1 cellular context compared by ENCODE assay signal in the genomic region with DNA sequence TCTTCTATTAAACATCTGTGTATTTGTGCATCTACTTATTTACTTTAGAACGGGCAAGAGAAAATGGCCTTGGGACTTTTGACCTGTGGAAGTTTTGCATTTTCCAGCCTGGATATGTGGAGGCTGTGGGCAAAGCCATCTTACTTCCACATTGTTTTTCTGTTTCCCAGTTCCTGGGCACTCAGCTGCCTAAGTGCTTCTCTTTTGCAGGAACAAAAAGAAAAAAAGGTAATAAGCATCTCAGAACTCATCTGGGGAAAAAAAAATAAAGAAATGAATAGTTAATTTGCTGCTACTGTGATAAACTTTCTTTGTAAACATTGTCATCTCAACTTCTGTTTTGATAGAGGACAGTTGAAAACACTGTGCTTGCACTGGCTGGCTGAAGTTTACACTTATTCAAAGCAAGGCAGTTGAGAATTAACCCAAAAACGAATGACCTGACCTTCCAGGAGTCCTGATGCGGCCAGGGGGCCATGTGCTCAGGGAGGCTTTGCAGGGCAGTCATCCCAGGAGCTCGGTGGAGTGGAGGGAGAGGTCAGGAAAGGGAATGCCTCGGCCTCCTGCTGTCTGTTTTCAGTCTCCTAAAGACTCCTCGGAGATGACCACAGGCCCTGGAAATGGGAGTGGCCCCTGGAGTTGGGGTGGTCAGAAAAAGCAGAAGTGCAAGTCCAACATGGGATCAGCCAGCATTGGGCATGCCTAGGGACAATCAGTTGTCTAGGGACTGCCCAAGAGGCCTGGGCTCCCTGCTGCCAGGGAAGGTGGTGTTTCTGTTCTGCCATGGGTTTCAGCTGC.
TF ChIP-seq lines count a peak whose summit lies in the region.

No MANE protein-coding gene starts in this region.

TF ChIP-seq in HepG2, 621 proteins besides CTCF, POLR2A, EP300 and RAD21 (continued from another document and continues in another):
- TF ChIP-seq CEBPZ (IDR thresholded peaks at IDR 0.05; ENCODE audit: low read length) (no peak), ZNF703 (CRISPR knock-in tag; IDR thresholded peaks at IDR 0.05; ENCODE audit: borderline replicate concordance) (no peak), ZNF33A (CRISPR knock-in tag; IDR thresholded peaks at IDR 0.05; ENCODE audit: borderline replicate concordance) (no peak), FOXC1 (CRISPR knock-in tag; IDR thresholded peaks at IDR 0.05; ENCODE audit: borderline replicate concordance) (no peak), ZNF20 (CRISPR knock-in tag; IDR thresholded peaks at IDR 0.05) (no peak), TRAFD1 (CRISPR knock-in tag; IDR thresholded peaks at IDR 0.05; ENCODE audit: borderline replicate concordance) (no peak), GPN1 (CRISPR knock-in tag; IDR thresholded peaks at IDR 0.05; ENCODE audit: borderline replicate concordance) (no peak), ZSCAN9 (CRISPR knock-in tag; IDR thresholded peaks at IDR 0.05; ENCODE audit: borderline replicate concordance) (no peak), ZFP36L1 (CRISPR knock-in tag; IDR thresholded peaks at IDR 0.05) (no peak), ZFP36 (IDR thresholded peaks at IDR 0.05; ENCODE audit: borderline replicate concordance, low read depth, low read length, partially characterized antibody) (no peak), PHF21A (CRISPR knock-in tag; IDR thresholded peaks at IDR 0.05) (0 out of 2 replicates have a peak, but pooled peaks have one; percentile 15), FOXA1 (IDR thresholded peaks at IDR 0.05) (no peak), FOXA1 (CRISPR knock-in tag; IDR thresholded peaks at IDR 0.05) (peak; percentile 36), TCF7L2 (IDR thresholded peaks at IDR 0.05; ENCODE audit: low read depth, low read length) (no peak), MED1 (CRISPR knock-in tag; IDR thresholded peaks at IDR 0.05) (peak; percentile 33; the same call in 1 of the 2 replicates), HNRNPUL1 (IDR thresholded peaks at IDR 0.05; ENCODE audit: low read depth, low read length) (no peak), KMT2A (CRISPR knock-in tag; IDR thresholded peaks at IDR 0.05) (no peak), U2AF1 (optimal IDR thresholded peaks at IDR 0.05; ENCODE audit: low read depth, low read length) (no peak), EHMT2 (IDR thresholded peaks at IDR 0.05; ENCODE audit: borderline replicate concordance, low read depth, low read length) (no peak), KLF6 (CRISPR knock-in tag; IDR thresholded peaks at IDR 0.05) (no peak), ETV5 (CRISPR knock-in tag; IDR thresholded peaks at IDR 0.05; ENCODE audit: borderline replicate concordance) (no peak; the same call in 1 of the 2 replicates), GLI4 (CRISPR knock-in tag; IDR thresholded peaks at IDR 0.05; ENCODE audit: borderline replicate concordance) (no peak), ATF2 (CRISPR knock-in tag; IDR thresholded peaks at IDR 0.05) (0 out of 2 replicates have a peak, but pooled peaks have one; percentile 14), ZNF446 (CRISPR knock-in tag; IDR thresholded peaks at IDR 0.05) (no peak), ZHX2 (IDR thresholded peaks at IDR 0.05; ENCODE audit: low read depth) (no peak), ZHX2 (CRISPR knock-in tag; IDR thresholded peaks at IDR 0.05; ENCODE audit: borderline replicate concordance) (no peak), PITX1 (CRISPR knock-in tag; IDR thresholded peaks at IDR 0.05) (peak; percentile 65), ZNF24 (IDR thresholded peaks at IDR 0.05) (no peak), FOSL2 (CRISPR knock-in tag; IDR thresholded peaks at IDR 0.05) (no peak), ZSCAN20 (CRISPR knock-in tag; IDR thresholded peaks at IDR 0.05; ENCODE audit: borderline replicate concordance) (no peak), RFX1 (IDR thresholded peaks at IDR 0.05) (no peak), IRF2 (CRISPR knock-in tag; IDR thresholded peaks at IDR 0.05) (no peak), DPF2 (CRISPR knock-in tag; IDR thresholded peaks at IDR 0.05; ENCODE audit: borderline replicate concordance, low read depth) (peak; percentile 37; the same call in 1 of the 2 replicates), ZNF143 (CRISPR knock-in tag; IDR thresholded peaks at IDR 0.05) (no peak)
- TF ChIP-seq, protein P1, sequence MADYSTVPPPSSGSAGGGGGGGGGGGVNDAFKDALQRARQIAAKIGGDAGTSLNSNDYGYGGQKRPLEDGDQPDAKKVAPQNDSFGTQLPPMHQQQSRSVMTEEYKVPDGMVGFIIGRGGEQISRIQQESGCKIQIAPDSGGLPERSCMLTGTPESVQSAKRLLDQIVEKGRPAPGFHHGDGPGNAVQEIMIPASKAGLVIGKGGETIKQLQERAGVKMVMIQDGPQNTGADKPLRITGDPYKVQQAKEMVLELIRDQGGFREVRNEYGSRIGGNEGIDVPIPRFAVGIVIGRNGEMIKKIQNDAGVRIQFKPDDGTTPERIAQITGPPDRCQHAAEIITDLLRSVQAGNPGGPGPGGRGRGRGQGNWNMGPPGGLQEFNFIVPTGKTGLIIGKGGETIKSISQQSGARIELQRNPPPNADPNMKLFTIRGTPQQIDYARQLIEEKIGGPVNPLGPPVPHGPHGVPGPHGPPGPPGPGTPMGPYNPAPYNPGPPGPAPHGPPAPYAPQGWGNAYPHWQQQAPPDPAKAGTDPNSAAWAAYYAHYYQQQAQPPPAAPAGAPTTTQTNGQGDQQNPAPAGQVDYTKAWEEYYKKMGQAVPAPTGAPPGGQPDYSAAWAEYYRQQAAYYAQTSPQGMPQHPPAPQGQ (CRISPR knock-in tag; IDR thresholded peaks at IDR 0.05; ENCODE audit: borderline replicate concordance), result no peak
- TF ChIP-seq, protein P2, sequence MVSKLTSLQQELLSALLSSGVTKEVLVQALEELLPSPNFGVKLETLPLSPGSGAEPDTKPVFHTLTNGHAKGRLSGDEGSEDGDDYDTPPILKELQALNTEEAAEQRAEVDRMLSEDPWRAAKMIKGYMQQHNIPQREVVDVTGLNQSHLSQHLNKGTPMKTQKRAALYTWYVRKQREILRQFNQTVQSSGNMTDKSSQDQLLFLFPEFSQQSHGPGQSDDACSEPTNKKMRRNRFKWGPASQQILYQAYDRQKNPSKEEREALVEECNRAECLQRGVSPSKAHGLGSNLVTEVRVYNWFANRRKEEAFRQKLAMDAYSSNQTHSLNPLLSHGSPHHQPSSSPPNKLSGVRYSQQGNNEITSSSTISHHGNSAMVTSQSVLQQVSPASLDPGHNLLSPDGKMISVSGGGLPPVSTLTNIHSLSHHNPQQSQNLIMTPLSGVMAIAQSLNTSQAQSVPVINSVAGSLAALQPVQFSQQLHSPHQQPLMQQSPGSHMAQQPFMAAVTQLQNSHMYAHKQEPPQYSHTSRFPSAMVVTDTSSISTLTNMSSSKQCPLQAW (CRISPR knock-in tag; IDR thresholded peaks at IDR 0.05), result no peak
